1 cellular context compared by ENCODE assay signal in genomic region chr14:28761438-28762289, GRCh38.
A peak's percentile ranks its signal among the peaks of the same experiment; 100 is the strongest.
TF ChIP-seq lines count a peak whose summit lies in the region.

No MANE protein-coding gene starts in this region.

TF ChIP-seq in H1, 55 proteins besides CTCF, POLR2A, EP300 and RAD21 (continued from another document):
- TF ChIP-seq BRCA1 (IDR thresholded peaks at IDR 0.05; ENCODE audit: low read depth, low read length) (no peak), SIN3A (conservative IDR thresholded peaks at IDR 0.05 in 1 of 2, IDR thresholded peaks at IDR 0.05 in 1 of 2; ENCODE audit: low read depth in 1 of 2, low read length in 2 of 2) (no peak), TAF1 (IDR thresholded peaks at IDR 0.05; ENCODE audit: low read depth, low read length) (no peak), JUN (IDR thresholded peaks at IDR 0.05; ENCODE audit: low read depth, low read length) (no peak), FOSL1 (IDR thresholded peaks at IDR 0.05; ENCODE audit: insufficient read depth, low read depth, low read length) (no peak), CBX8 (IDR thresholded peaks at IDR 0.05; ENCODE audit: borderline replicate concordance, low read depth, low read length) (no peak; the same call in 1 of the 2 replicates), KDM1A (IDR thresholded peaks at IDR 0.05; ENCODE audit: borderline replicate concordance, low read length) (no peak), RFX5 (IDR thresholded peaks at IDR 0.05; ENCODE audit: borderline replicate concordance, low read depth, low read length) (no peak), TAF7 (optimal IDR thresholded peaks at IDR 0.05; ENCODE audit: borderline replicate concordance, low read depth, low read length) (no peak), SUZ12 (IDR thresholded peaks at IDR 0.05; ENCODE audit: low read length) (peak; percentile 91), RNF2 (IDR thresholded peaks at IDR 0.05; ENCODE audit: borderline replicate concordance, low read depth, low read length, missing control alignments, poor library complexity, severe bottlenecking) (peak; percentile 58), E2F6 (IDR thresholded peaks at IDR 0.05) (no peak)
